In genomic region chr3:32459474-32459873, GRCh38 we compare ENCODE assay signal across 11 cellular contexts. TPM values are rescaled to one million over a fixed set of nuclear protein-coding genes. Genes with fewer than 3 reads are reported as not detected.
DNase-seq lines count a peak whose midpoint lies in the region; ATAC-seq and TF ChIP-seq lines count a peak whose summit lies in the region.
"Had no signal": no experiment of that assay in that cellular context is flagged by ENCODE, and none has a peak within 500 bp of the region (broad histone marks: within the 10 kb centered on the region; RNA-seq: fewer than 3 reads in every experiment).

No MANE protein-coding gene starts in this region.

- no peak overlapping the region for H3K23ac ChIP-seq in mesenchymal stem cell (ENCODE audit: low read length in 2 of 2)

- no peaks in the 10 kb centered on the region for H3K9me3 ChIP-seq in mesenchymal stem cell (ENCODE audit: control insufficient read depth, low read length)

- H3K4me1 Mint-ChIP-seq in natural killer cell (peaks cover 9 to 29% of the 10 kb centered on the region in 2 donors), WTC11 (peaks cover 26% of the 10 kb centered on the region)
- H3K4me1 Mint-ChIP-seq in natural killer cell treated with Interleukin-12 subunit alpha and Interleukin-12 subunit beta and Interleukin-15 and Interleukin-18, amount 100 ng/mL, for 72 hours (ENCODE audit: low read depth in 2 of 2) = peaks cover 15 to 20% of the 10 kb centered on the region in 2 donors

- no peak overlapping the region for H3K9ac ChIP-seq in mesenchymal stem cell (ENCODE audit: low read length)

- no peak for TF ChIP-seq CTCF in natural killer cell (IDR thresholded peaks at IDR 0.05)
- TF ChIP-seq CTCF in WTC11 (IDR thresholded peaks at IDR 0.05) = no peak

- H3K4ac ChIP-seq in mesenchymal stem cell (ENCODE audit: low read depth in 1 of 2, low read length in 2 of 2) = no peak overlapping the region

- H2AFZ ChIP-seq in mesenchymal stem cell (ENCODE audit: low read depth, low read length) = no peak overlapping the region

- H4K91ac ChIP-seq in mesenchymal stem cell (ENCODE audit: low read length) = no peak overlapping the region

- no peak overlapping the region for H3K14ac ChIP-seq in mesenchymal stem cell (ENCODE audit: low read length in 2 of 2)

- no peak for DNase-seq in natural killer cell
- DNase-seq in natural killer cell treated with Interleukin-12 subunit alpha and Interleukin-12 subunit beta and Interleukin-15 and Interleukin-18, amount 100 ng/mL, for 72 hours (ENCODE audit: low spot score) = no peak
- DNase-seq in WTC11 (ENCODE audit: low spot score) = no peak
- DNase-seq in mesenchymal stem cell = no peak
- DNase-seq in occipital lobe (lab: John Stamatoyannopoulos, UW) = no peak
- DNase-seq in activated CD4-positive, CD25-positive, alpha-beta regulatory T cell (lab: John Stamatoyannopoulos, UW) = no peak
- DNase-seq: T1000 had no signal

- H2AK5ac ChIP-seq in mesenchymal stem cell (ENCODE audit: low read length, severe bottlenecking) = no peak overlapping the region

- WGBS in mesenchymal stem cell = no CpG with 5 or more reads among the region's 5 CpGs

- no peak overlapping the region for H2BK15ac ChIP-seq in mesenchymal stem cell (ENCODE audit: low read depth, poor library complexity, severe bottlenecking)

- H2BK12ac ChIP-seq in mesenchymal stem cell (ENCODE audit: low read length in 2 of 2) = peak overlapping the region in 1 of 2 experiments; percentile 17

- H3K4me3 Mint-ChIP-seq in natural killer cell (peak overlapping the region; percentile 83), WTC11 (no peak overlapping the region)
- H3K4me3 Mint-ChIP-seq in natural killer cell treated with Interleukin-12 subunit alpha and Interleukin-12 subunit beta and Interleukin-15 and Interleukin-18, amount 100 ng/mL, for 72 hours = no peak overlapping the region
- H3K4me3 Mint-ChIP-seq: dendritic cell treated with granulocyte-macrophage colony-stimulating factor and Interleukin-4, amounts not matched to agents 40 ng/mL and 50 ng/mL, for 4 days had no signal

- intact Hi-C loops in natural killer cell (cut with micrococcal nuclease) = no loop called here

- H3K36me3 ChIP-seq in mesenchymal stem cell (ENCODE audit: control insufficient read depth in 1 of 2, insufficient read depth in 2 of 2, low read depth in 1 of 2, low read length in 2 of 2) = peaks cover 18 to 25% of the 10 kb centered on the region in 2 experiments

- no peaks in the 10 kb centered on the region for H3K27me3 Mint-ChIP-seq in natural killer cell (ENCODE audit: low read depth in 2 of 2)
- no peaks in the 10 kb centered on the region for H3K27me3 Mint-ChIP-seq in natural killer cell treated with Interleukin-12 subunit alpha and Interleukin-12 subunit beta and Interleukin-15 and Interleukin-18, amount 100 ng/mL, for 72 hours
- H3K27me3 Mint-ChIP-seq in WTC11 (ENCODE audit: low read depth) = no peaks in the 10 kb centered on the region
- H3K27me3 Mint-ChIP-seq: dendritic cell treated with granulocyte-macrophage colony-stimulating factor and Interleukin-4, amounts not matched to agents 40 ng/mL and 50 ng/mL, for 4 days had no signal

- no peaks in the 10 kb centered on the region for H3K36me3 Mint-ChIP-seq in natural killer cell
- peaks cover 4% of the 10 kb centered on the region for H3K36me3 Mint-ChIP-seq in natural killer cell treated with Interleukin-12 subunit alpha and Interleukin-12 subunit beta and Interleukin-15 and Interleukin-18, amount 100 ng/mL, for 72 hours
- H3K36me3 Mint-ChIP-seq in WTC11 = no peaks in the 10 kb centered on the region; the same call in 1 of the 2 replicates

- no peak overlapping the region for H3K4me3 ChIP-seq in mesenchymal stem cell (ENCODE audit: insufficient read depth in 1 of 2, low read depth in 1 of 2, low read length in 2 of 2)
- H3K4me3 ChIP-seq: K562 had no signal

- H2BK5ac ChIP-seq in mesenchymal stem cell (ENCODE audit: low read depth, low read length, poor library complexity, severe bottlenecking) = no peak overlapping the region

- no peak overlapping the region for H2BK120ac ChIP-seq in mesenchymal stem cell (ENCODE audit: low read depth, low read length)

- no peak overlapping the region for H3K18ac ChIP-seq in mesenchymal stem cell (ENCODE audit: low read depth in 1 of 2, low read length in 2 of 2)

- POLR2A ChIA-PET in WTC11 (lab: Charles Lee) = interaction anchor here (1.1 kb wide), 1 partner anchor 111 kb away, joined by 4 read pairs; the partner anchor contains the start of gene DYNC1LI1

- H3K27ac ChIP-seq in mesenchymal stem cell (ENCODE audit: low read length, poor library complexity, severe bottlenecking) = no peak overlapping the region

- H3K79me1 ChIP-seq in mesenchymal stem cell (replicated peaks; ENCODE audit: low read length, poor library complexity, severe bottlenecking) = no peaks in the 10 kb centered on the region

- H3K27ac Mint-ChIP-seq in natural killer cell (no peak overlapping the region), WTC11 (no peak overlapping the region)
- no peak overlapping the region for H3K27ac Mint-ChIP-seq in natural killer cell treated with Interleukin-12 subunit alpha and Interleukin-12 subunit beta and Interleukin-15 and Interleukin-18, amount 100 ng/mL, for 72 hours
- H3K27ac Mint-ChIP-seq: dendritic cell treated with granulocyte-macrophage colony-stimulating factor and Interleukin-4, amounts not matched to agents 40 ng/mL and 50 ng/mL, for 4 days had no signal

- ATAC-seq in natural killer cell = no peak
- no peak for ATAC-seq in natural killer cell treated with Interleukin-12 subunit alpha and Interleukin-12 subunit beta and Interleukin-15 and Interleukin-18, amount 100 ng/mL, for 72 hours
- ATAC-seq in WTC11 = no peak
- no peak for ATAC-seq in GM18505 (IDR thresholded peaks at IDR 0.05; ENCODE audit: unreplicated experiment)
- no peak for ATAC-seq in HG02642 (IDR thresholded peaks at IDR 0.05; ENCODE audit: poor library complexity, unreplicated experiment)

- CTCF ChIA-PET in WTC11 (lab: Charles Lee) = interaction anchor here (0.9 to 2.8 kb wide), 5 partner anchors 8 to 85 kb away, joined by 3 to 23 read pairs (median 5); partner anchors contain the start of gene CMTM7

- no peak for TF ChIP-seq POLR2A in GM18505 (IDR thresholded peaks at IDR 0.05; ENCODE audit: borderline replicate concordance, extremely low read depth, insufficient read depth, insufficient read length)

- H3K4me2 ChIP-seq in mesenchymal stem cell (ENCODE audit: low read length, poor library complexity, severe bottlenecking) = no peak overlapping the region

- H3K27me3 ChIP-seq in mesenchymal stem cell (ENCODE audit: control insufficient read depth in 1 of 2, insufficient read depth in 1 of 2, low read length in 2 of 2) = no peaks in the 10 kb centered on the region

- no peaks in the 10 kb centered on the region for H3K9me3 Mint-ChIP-seq in natural killer cell
- no peaks in the 10 kb centered on the region for H3K9me3 Mint-ChIP-seq in natural killer cell treated with Interleukin-12 subunit alpha and Interleukin-12 subunit beta and Interleukin-15 and Interleukin-18, amount 100 ng/mL, for 72 hours
- H3K9me3 Mint-ChIP-seq in WTC11 = no peaks in the 10 kb centered on the region
- H3K9me3 Mint-ChIP-seq: dendritic cell treated with granulocyte-macrophage colony-stimulating factor and Interleukin-4, amounts not matched to agents 40 ng/mL and 50 ng/mL, for 4 days had no signal

- H4K8ac ChIP-seq in mesenchymal stem cell (ENCODE audit: low read length) = peak overlapping the region; percentile 47

- peaks cover 10% of the 10 kb centered on the region for H3K4me1 ChIP-seq in mesenchymal stem cell (ENCODE audit: control insufficient read depth, insufficient read depth, low read depth, low read length)

TF ChIP-seq in WTC11, 78 proteins besides CTCF, POLR2A, EP300 and RAD21:
- TF ChIP-seq KAT7 (CRISPR knock-in tag; IDR thresholded peaks at IDR 0.05; ENCODE audit: borderline replicate concordance) (no peak), PRDM15 (CRISPR knock-in tag; IDR thresholded peaks at IDR 0.05) (peak; percentile 49)

RNA-seq across cellular contexts. Expression of gene CMTM6, which starts 43.2 kb away (rescaled TPM):
- total RNA-seq in natural killer cell (10 to 100 TPM; 57.4 to 63.6 (median 59.5) TPM), WTC11 (2021) (36.0 to 42.3 TPM (median 39.3 TPM) in 3 replicates), occipital lobe (40.6 TPM)
- total RNA-seq in natural killer cell treated with Interleukin-12 subunit alpha and Interleukin-12 subunit beta and Interleukin-15 and Interleukin-18, amount 100 ng/mL, for 72 hours = 10 to 100 TPM; 48.6 to 83.0 TPM
- polyA plus RNA-seq in mesenchymal stem cell (2013, experiment 1 of 2) = 80.4 TPM
- 85.5 TPM for polyA plus RNA-seq in mesenchymal stem cell (2013, experiment 2 of 2)
